In the genomic region with DNA sequence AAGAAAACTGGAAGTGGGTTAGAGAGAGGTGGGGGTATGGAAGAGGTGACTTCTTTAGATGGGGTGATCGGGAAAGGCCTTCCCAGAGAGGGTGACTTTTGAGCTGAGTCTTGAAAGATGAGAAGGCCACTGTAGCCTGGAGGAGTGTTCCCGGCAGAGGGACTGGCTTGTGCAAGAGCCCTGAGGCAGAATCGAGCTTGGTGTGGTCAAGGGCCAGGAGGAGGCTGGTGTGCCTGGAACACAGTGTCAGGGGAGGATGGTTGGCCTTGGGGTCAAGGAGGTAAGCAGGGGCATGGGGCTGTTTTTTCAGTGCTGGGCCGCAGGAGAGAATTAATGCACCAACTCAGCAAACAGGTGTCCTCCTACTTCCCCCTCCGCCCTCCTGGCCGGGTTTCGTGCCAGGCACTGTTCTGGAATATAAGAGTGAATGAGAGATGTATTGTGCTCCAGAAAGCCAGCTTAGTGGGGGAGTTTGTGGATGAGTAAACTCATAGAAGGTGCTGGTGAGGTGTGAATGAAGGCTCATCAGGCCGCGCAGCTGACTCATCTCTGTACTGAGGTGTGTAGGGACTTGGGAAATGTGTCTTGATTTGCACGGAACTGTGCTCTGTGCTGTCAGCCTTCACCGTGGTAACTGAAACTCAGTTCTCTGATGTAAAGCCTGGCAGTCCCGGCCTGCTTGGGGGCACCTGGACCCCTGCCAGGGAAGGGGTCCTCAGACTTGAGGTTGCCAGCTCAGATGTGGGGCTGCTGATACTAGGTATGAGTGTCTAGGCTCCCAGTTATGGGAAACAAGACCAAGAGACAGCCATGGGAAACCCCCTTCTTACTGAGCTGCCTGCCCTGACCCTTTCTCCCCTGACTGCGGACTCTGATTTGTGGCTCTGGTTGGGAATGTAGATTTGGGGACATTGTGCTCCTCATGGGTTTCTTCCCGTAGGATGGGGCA, we compare ENCODE assay signal across 8 cellular contexts. TPM values are rescaled to one million over a fixed set of nuclear protein-coding genes. Genes with fewer than 3 reads are reported as not detected.
DNase-seq lines count a peak whose midpoint lies in the region; ATAC-seq and TF ChIP-seq lines count a peak whose summit lies in the region.

No MANE protein-coding gene starts in this region.

- intact Hi-C loops in aorta (cut with DNase I) (no loop called here), tibial artery (cut with DNase I; ENCODE audit: low total_unique reads) (no loop called here)

- H3K4me3 ChIP-seq in aorta (ENCODE audit: low read length in 2 of 2) (no peak overlapping the region), tibial artery (no peak overlapping the region)

- no peaks in the 10 kb centered on the region for H3K36me3 Mint-ChIP-seq in effector memory CD8-positive, alpha-beta T cell (ENCODE audit: insufficient read depth)

- peak overlapping the region; percentile 89 to 93 for H3K27ac Mint-ChIP-seq in effector memory CD8-positive, alpha-beta T cell

- 89 to 90% methylated on average over 14 of the region's 14 CpGs for WGBS in aorta, 2 donors

- H3K36me3 ChIP-seq in aorta (ENCODE audit: control insufficient read depth in 1 of 2, insufficient read depth in 2 of 2, low read length in 1 of 2) (no peaks in the 10 kb centered on the region), tibial artery (no peaks in the 10 kb centered on the region)

- H3K27me3 ChIP-seq in aorta (ENCODE audit: control insufficient read depth in 1 of 2, insufficient read depth in 2 of 2, low read length in 1 of 2): no peaks in the 10 kb centered on the region
- H3K27me3 ChIP-seq in tibial artery: no peaks in the 10 kb centered on the region

- H3K4me3 Mint-ChIP-seq in effector memory CD8-positive, alpha-beta T cell: peak overlapping the region; percentile 61 to 72

- H3K4me1 ChIP-seq in aorta (ENCODE audit: control insufficient read depth in 1 of 2, insufficient read depth in 2 of 2, low read length in 2 of 2) (no peaks in the 10 kb centered on the region), tibial artery (peaks cover 0 to 28% (median 8%) of the 10 kb centered on the region in 4 donors)

- H3K9me3 Mint-ChIP-seq in effector memory CD8-positive, alpha-beta T cell: no peaks in the 10 kb centered on the region

- H3K4me1 Mint-ChIP-seq in effector memory CD8-positive, alpha-beta T cell (ENCODE audit: low read depth in 2 of 2): peaks cover 61 to 76% of the 10 kb centered on the region in 2 donors

- DNase-seq in activated CD4-positive, alpha-beta T cell treated with anti-CD3 and anti-CD28 coated beads for 24 hours (ENCODE audit: low read depth in 2 of 2): peak; percentile 70 to 76
- DNase-seq in effector memory CD8-positive, alpha-beta T cell: peak; percentile 37 to 44 (median 44)
- DNase-seq in stimulated activated CD8-positive, alpha-beta memory T cell treated with anti-CD3 and anti-CD28 coated beads, Interleukin-12 subunit alpha, Interleukin-12 subunit beta, amount 100 ng/mL, for 4 hours (ENCODE audit: low read depth): peak; percentile 60
- DNase-seq in aorta: no peak
- no peak for DNase-seq in tibial artery
- no peak for DNase-seq in effector CD8-positive, alpha-beta T cell (lab: John Stamatoyannopoulos, UW)

- no peaks in the 10 kb centered on the region for H3K9me3 ChIP-seq in aorta (ENCODE audit: control insufficient read depth, low read length)
- H3K9me3 ChIP-seq in tibial artery: no peaks in the 10 kb centered on the region

- no peaks in the 10 kb centered on the region for H3K27me3 Mint-ChIP-seq in effector memory CD8-positive, alpha-beta T cell

- TF ChIP-seq CTCF in tibial artery (IDR thresholded peaks at IDR 0.05): no peak

- H3K27ac ChIP-seq in aorta (ENCODE audit: low read depth in 1 of 2, low read length in 2 of 2): no peak overlapping the region
- no peak overlapping the region for H3K27ac ChIP-seq in tibial artery

- ATAC-seq in GM18868 (IDR thresholded peaks at IDR 0.05; ENCODE audit: unreplicated experiment) (peak; percentile 74), HG02981 (IDR thresholded peaks at IDR 0.05; ENCODE audit: unreplicated experiment) (peak; percentile 63), aorta (ENCODE audit: low FRiP score) (no peak)
- ATAC-seq in effector memory CD8-positive, alpha-beta T cell (replicated peaks): peak; percentile 66

RNA-seq across cellular contexts. Expression of gene KSR1, which starts 15.3 kb away (rescaled TPM):
- total RNA-seq in aorta: 10 to 100 TPM; 38.4 to 75.7 TPM
- 10 to 100 TPM; 19.0 to 46.8 TPM for polyA plus RNA-seq in aorta

Comparison
In these comparisons a context has a peak if more than half of its experiments do, and no peak if none do; other contexts are left out.
1. DNase-seq: peak in activated CD4-positive, alpha-beta T cell treated with anti-CD3 and anti-CD28 coated beads for 24 hours (2 of 2), effector memory CD8-positive, alpha-beta T cell (3 of 3) and stimulated activated CD8-positive, alpha-beta memory T cell treated with anti-CD3 and anti-CD28 coated beads, Interleukin-12 subunit alpha, Interleukin-12 subunit beta, amount 100 ng/mL, for 4 hours (single experiment); none in aorta (0 of 2), tibial artery (0 of 2) and effector CD8-positive, alpha-beta T cell (single experiment).